8 cellular contexts compared by ENCODE assay signal in genomic region chr10:62594093-62594520, GRCh38.
DNase-seq lines count a peak whose midpoint lies in the region; ATAC-seq and TF ChIP-seq lines count a peak whose summit lies in the region.

No MANE protein-coding gene starts in this region.

- no peaks in the 10 kb centered on the region for H3K36me3 Mint-ChIP-seq in H9 (ENCODE audit: insufficient read depth in 1 of 3, low read depth in 3 of 3)
- no peaks in the 10 kb centered on the region for H3K36me3 Mint-ChIP-seq in stimulated activated effector memory CD8-positive, alpha-beta T cell treated with anti-CD3 and anti-CD28 coated beads, Interleukin-12 subunit alpha, Interleukin-12 subunit beta, amount 100 ng/mL, for 72 hours

- no peak overlapping the region for H3K18ac ChIP-seq in H9 (ENCODE audit: insufficient read length, low read depth, low read length)

- H2BK12ac ChIP-seq in H9 (ENCODE audit: insufficient read length, low read depth, low read length), result no peak overlapping the region

- H3K27ac Mint-ChIP-seq in H9, result peak overlapping the region in 1 of 3 experiments; percentile 40; a peak in 1 of 7 replicates
- no peak overlapping the region for H3K27ac Mint-ChIP-seq in stimulated activated effector memory CD8-positive, alpha-beta T cell treated with anti-CD3 and anti-CD28 coated beads, Interleukin-12 subunit alpha, Interleukin-12 subunit beta, amount 100 ng/mL, for 72 hours

- H3K56ac ChIP-seq in H9 (ENCODE audit: insufficient read length, low read depth, low read length), result no peak overlapping the region

- DNase-seq in DMS 273 (lab: John Stamatoyannopoulos, UW; ENCODE audit: unreplicated experiment) (peak; percentile 68), DMS 273 treated with DMSO at 0.1 percent for 48 hours (lab: John Stamatoyannopoulos, UW) (no peak), H9 (peak; percentile 72), NB4 (ENCODE audit: low read depth) (peak; percentile 73), ecto neural progenitor cell (ENCODE audit: low spot score) (peak; percentile 68), medulla oblongata (ENCODE audit: extremely low spot score) (peak; percentile 88)
- DNase-seq in activated CD4-positive, alpha-beta T cell treated with anti-CD3 and anti-CD28 coated beads, Interleukin-2, amount 50 U/mL, for 1 hour, result peak; percentile 47
- DNase-seq in stimulated activated effector memory CD8-positive, alpha-beta T cell treated with anti-CD3 and anti-CD28 coated beads, Interleukin-12 subunit alpha, Interleukin-12 subunit beta, amount 100 ng/mL, for 72 hours (ENCODE audit: low spot score in 2 of 2), result peak in 1 of 2 donors; percentile 50

- no peak overlapping the region for H2AK5ac ChIP-seq in H9 (ENCODE audit: insufficient read length, low read length)

- H2AFZ ChIP-seq in H9 (ENCODE audit: low read length), result peak overlapping the region; percentile 76

- peaks cover 5% of the 10 kb centered on the region in 2 experiments; a peak in 3 of 4 replicates for H3K4me1 Mint-ChIP-seq in H9
- peaks cover 7% of the 10 kb centered on the region for H3K4me1 Mint-ChIP-seq in stimulated activated effector memory CD8-positive, alpha-beta T cell treated with anti-CD3 and anti-CD28 coated beads, Interleukin-12 subunit alpha, Interleukin-12 subunit beta, amount 100 ng/mL, for 72 hours

- H4K5ac ChIP-seq in H9 (ENCODE audit: insufficient read length, low read depth, low read length), result no peak overlapping the region

- H2BK20ac ChIP-seq in H9 (ENCODE audit: low read depth, low read length, poor library complexity, severe bottlenecking), result no peak overlapping the region

- H3K27me3 ChIP-seq in H9 (ENCODE audit: insufficient read depth, low read length), result no peaks in the 10 kb centered on the region

- H3K79me2 ChIP-seq in H9 (ENCODE audit: insufficient read depth, low read length), result no peaks in the 10 kb centered on the region

- no peak for TF ChIP-seq POLR2A in NB4 (IDR thresholded peaks at IDR 0.05; ENCODE audit: extremely low read depth, insufficient read length)

- H4K91ac ChIP-seq in H9 (ENCODE audit: insufficient read length, low read depth, low read length), result no peak overlapping the region

- no peak overlapping the region for H2BK5ac ChIP-seq in H9 (ENCODE audit: insufficient read length, low read length)

- H3K4me3 ChIP-seq in NB4 (ENCODE audit: low read depth, low read length), result no peak overlapping the region

- no peaks in the 10 kb centered on the region for H4K20me1 ChIP-seq in H9 (ENCODE audit: control insufficient read depth, insufficient read depth, insufficient read length)

- no peak overlapping the region for H3K4me2 ChIP-seq in H9 (ENCODE audit: insufficient read depth, insufficient read length, low read length)

- H3K79me1 ChIP-seq in H9 (ENCODE audit: insufficient read depth, low read depth, low read length, poor library complexity, severe bottlenecking), result no peaks in the 10 kb centered on the region

- no peak overlapping the region for H3K9ac ChIP-seq in H9 (ENCODE audit: extremely low read depth, insufficient read length, low read length)

- no peaks in the 10 kb centered on the region for H3K4me1 ChIP-seq in H9 (ENCODE audit: insufficient read depth, low read length)

- no peak overlapping the region for H2BK120ac ChIP-seq in H9 (ENCODE audit: low read depth, low read length, poor library complexity, severe bottlenecking)

- peak; percentile 81 for ATAC-seq in stimulated activated effector memory CD8-positive, alpha-beta T cell treated with anti-CD3 and anti-CD28 coated beads, Interleukin-12 subunit alpha, Interleukin-12 subunit beta, amount 100 ng/mL, for 72 hours

- H3K23ac ChIP-seq in H9 (ENCODE audit: insufficient read length, low read depth, low read length), result no peak overlapping the region

- peak; percentile 95 for TF ChIP-seq CTCF in H9 (conservative IDR thresholded peaks at IDR 0.05)
- TF ChIP-seq CTCF in NB4 (IDR thresholded peaks at IDR 0.05; ENCODE audit: low read depth, low read length), result peak; percentile 94

- no peaks in the 10 kb centered on the region for H3K27me3 Mint-ChIP-seq in H9 (ENCODE audit: low read depth)

- no peak overlapping the region for H2BK15ac ChIP-seq in H9 (ENCODE audit: low read depth, low read length)

- H4K8ac ChIP-seq in H9 (replicated peaks; ENCODE audit: insufficient read length, low read depth, low read length), result no peak overlapping the region

- peak overlapping the region in 1 of 2 experiments; percentile 11; a peak in 2 of 5 replicates for H3K4me3 Mint-ChIP-seq in H9
- no peak overlapping the region for H3K4me3 Mint-ChIP-seq in stimulated activated effector memory CD8-positive, alpha-beta T cell treated with anti-CD3 and anti-CD28 coated beads, Interleukin-12 subunit alpha, Interleukin-12 subunit beta, amount 100 ng/mL, for 72 hours

- no CpG with 5 or more reads among the region's 3 CpGs for WGBS in H9 (ENCODE audit: extremely low coverage, insufficient read length, low lambda C conversion rate)

- H3K14ac ChIP-seq in H9 (ENCODE audit: insufficient read depth, low read length), result no peak overlapping the region

- no peak overlapping the region for H3K4ac ChIP-seq in H9 (ENCODE audit: low read depth, low read length)

- no peak overlapping the region for H3K27ac ChIP-seq in H9 (ENCODE audit: insufficient read length, low read depth, low read length)

- no peaks in the 10 kb centered on the region for H3K23me2 ChIP-seq in H9 (ENCODE audit: insufficient read length, low read depth, low read length, poor library complexity, severe bottlenecking)

- no peaks in the 10 kb centered on the region for H3K9me3 ChIP-seq in H9 (ENCODE audit: control insufficient read depth, low read depth, low read length)

- H3K9me3 Mint-ChIP-seq in H9, result no peaks in the 10 kb centered on the region; a peak in 1 of 5 replicates
- H3K9me3 Mint-ChIP-seq in stimulated activated effector memory CD8-positive, alpha-beta T cell treated with anti-CD3 and anti-CD28 coated beads, Interleukin-12 subunit alpha, Interleukin-12 subunit beta, amount 100 ng/mL, for 72 hours, result no peaks in the 10 kb centered on the region

- no peak overlapping the region for H3T11ph ChIP-seq in H9 (ENCODE audit: low read length)
